ENCODE assay signal across 19 cellular contexts in genomic region chr6:38233161-38233791, GRCh38.
DNase-seq lines count a peak whose midpoint lies in the region; ATAC-seq, FAIRE-seq and TF ChIP-seq lines count a peak whose summit lies in the region.
"Had no signal": no experiment of that assay in that cellular context is flagged by ENCODE, and none has a peak within 500 bp of the region (broad histone marks: within the 10 kb centered on the region; RNA-seq: fewer than 3 reads in every experiment).

No MANE protein-coding gene starts in this region.

- ATAC-seq in RWPE2 (ENCODE audit: low read depth) = peak; percentile 67
- no peak for ATAC-seq in GM21515 (IDR thresholded peaks at IDR 0.05; ENCODE audit: unreplicated experiment)
- ATAC-seq: psoas muscle had no signal

- FAIRE-seq in small intestine (lab: Jason Lieb, UNC) = no peak

- H3K27ac ChIP-seq in RWPE2 (ENCODE audit: poor library complexity, severe bottlenecking) = no peak overlapping the region
- no peak overlapping the region for H3K27ac ChIP-seq in small intestine (ENCODE audit: low read depth in 1 of 2, low read length in 1 of 2)
- H3K27ac ChIP-seq: 22Rv1, psoas muscle, SJSA1, WERI-Rb-1 had no signal

- H3K36me3 ChIP-seq in RWPE2 (ENCODE audit: low read depth) = no peaks in the 10 kb centered on the region
- H3K36me3 ChIP-seq in small intestine (ENCODE audit: control insufficient read depth in 2 of 2, insufficient read depth in 2 of 2, low read length in 2 of 2) = no peaks in the 10 kb centered on the region
- H3K36me3 ChIP-seq: SJSA1, WERI-Rb-1 had no signal

- DNase-seq in DMS79 treated with DMSO at 0.1 percent for 48 hours (lab: John Stamatoyannopoulos, UW) (peak; percentile 28), DMS79 (lab: John Stamatoyannopoulos, UW) (no peak), RWPE2 (ENCODE audit: low spot score) (no peak), fibroblast of peridontal ligament (ENCODE audit: extremely low read depth) (peak; percentile 17), small intestine (peak; percentile 23), SIG-M5 (lab: John Stamatoyannopoulos, UW) (no peak)
- DNase-seq in stimulated activated CD4-positive, alpha-beta T cell treated with anti-CD3 and anti-CD28 coated beads, Interleukin-2, amount 100 ng/mL, for 24 hours = no peak
- DNase-seq: activated CD4-positive, alpha-beta T cell treated with anti-CD3 and anti-CD28 coated beads, Interleukin-2, amount 50 U/mL, for 48 hours; activated naive CD4-positive, alpha-beta T cell; DND-41; erythroblast; NCI-H2171 treated with DMSO at 0.1 percent for 48 hours; psoas muscle; T-helper 2 cell had no signal

- no peaks in the 10 kb centered on the region for H3K27me3 ChIP-seq in RWPE2 (ENCODE audit: insufficient read depth, poor library complexity, severe bottlenecking)
- no peaks in the 10 kb centered on the region for H3K27me3 ChIP-seq in small intestine (ENCODE audit: control insufficient read depth in 2 of 2, insufficient read depth in 2 of 2, low read length in 2 of 2)
- H3K27me3 ChIP-seq: SJSA1 had no signal

- H3K4me3 ChIP-seq in RWPE2 (ENCODE audit: severe bottlenecking) (no peak overlapping the region), small intestine (ENCODE audit: low read depth in 1 of 2, low read length in 2 of 2) (no peak overlapping the region)
- H3K4me3 ChIP-seq: psoas muscle, SJSA1, smooth muscle cell had no signal

- H3K9me3 ChIP-seq in RWPE2 (ENCODE audit: severe bottlenecking) = no peaks in the 10 kb centered on the region
- no peaks in the 10 kb centered on the region for H3K9me3 ChIP-seq in small intestine (ENCODE audit: control insufficient read depth, low read depth)
- H3K9me3 ChIP-seq: psoas muscle, SJSA1 had no signal

- no peak for TF ChIP-seq CTCF in RWPE2 (IDR thresholded peaks at IDR 0.05; ENCODE audit: poor library complexity, severe bottlenecking)

- H3K4me1 ChIP-seq in RWPE2 (ENCODE audit: insufficient read depth, poor library complexity, severe bottlenecking) (peaks cover 6% of the 10 kb centered on the region), small intestine (ENCODE audit: control insufficient read depth in 2 of 2, insufficient read depth in 1 of 2, low read depth in 1 of 2, low read length in 1 of 2) (peaks cover 0 to 2% of the 10 kb centered on the region in 2 donors)
- H3K4me1 ChIP-seq: psoas muscle, SJSA1 had no signal

- WGBS in small intestine, 3 donors = 70 to 86% (median 83%) methylated on average over 5 of the region's 5 CpGs

Comparison
In these comparisons a context has a peak if more than half of its experiments do, and no peak if none do; other contexts are left out.
1. DNase-seq: peak in DMS79 treated with DMSO at 0.1 percent for 48 hours (single experiment), fibroblast of peridontal ligament (single experiment) and small intestine (single experiment); none in DMS79 (single experiment), RWPE2 (single experiment), SIG-M5 (single experiment) and stimulated activated CD4-positive, alpha-beta T cell treated with anti-CD3 and anti-CD28 coated beads, Interleukin-2, amount 100 ng/mL, for 24 hours (0 of 2).